12 cellular contexts compared by ENCODE assay signal in genomic region chr9:37030591-37030939, GRCh38. TPM values are rescaled to one million over a fixed set of nuclear protein-coding genes. Genes with fewer than 3 reads are reported as not detected.
A peak's percentile ranks its signal among the peaks of the same experiment; 100 is the strongest.
DNase-seq lines count a peak whose midpoint lies in the region; ATAC-seq and TF ChIP-seq lines count a peak whose summit lies in the region.
"Had no signal": no experiment of that assay in that cellular context is flagged by ENCODE, and none has a peak within 500 bp of the region (broad histone marks: within the 10 kb centered on the region; RNA-seq: fewer than 3 reads in every experiment).

No MANE protein-coding gene starts in this region.

- peaks cover 100% of the 10 kb centered on the region for H3K27me3 Mint-ChIP-seq in nephron progenitor cell (ENCODE audit: low read depth, poor library complexity)

- no peak for TF ChIP-seq CTCF in MM.1S (IDR thresholded peaks at IDR 0.05; ENCODE audit: low read length)
- TF ChIP-seq CTCF in nephron progenitor cell (IDR thresholded peaks at IDR 0.05): no peak

- H3K27me3 ChIP-seq in MM.1S (replicated peaks; ENCODE audit: insufficient read depth, low read length): peaks cover 87% of the 10 kb centered on the region
- no peaks in the 10 kb centered on the region for H3K27me3 ChIP-seq in SJCRH30

- H3K4me3 Mint-ChIP-seq in nephron progenitor cell: no peak overlapping the region

- peaks cover 4% of the 10 kb centered on the region; the same call in 1 of the 2 replicates for H3F3A ChIP-seq in MM.1S (ENCODE audit: insufficient read depth, low read length)

- no peaks in the 10 kb centered on the region for H3K36me3 ChIP-seq in ES-I3 (ENCODE audit: insufficient read depth, low read length)
- no peaks in the 10 kb centered on the region for H3K36me3 ChIP-seq in MM.1S (replicated peaks; ENCODE audit: insufficient read depth, low read length)
- no peaks in the 10 kb centered on the region for H3K36me3 ChIP-seq in SJCRH30

- H3K9me2 ChIP-seq in MM.1S (replicated peaks; ENCODE audit: insufficient read depth, low read length): no peaks in the 10 kb centered on the region

- peaks cover 5% of the 10 kb centered on the region for H3K36me3 Mint-ChIP-seq in nephron progenitor cell (ENCODE audit: low read depth)

- no peaks in the 10 kb centered on the region for H4K20me1 ChIP-seq in MM.1S (ENCODE audit: insufficient read depth, low read length)

- H3K4me1 ChIP-seq in ES-I3 (ENCODE audit: insufficient read depth, low read length): no peaks in the 10 kb centered on the region; the same call in 1 of the 2 replicates
- H3K4me1 ChIP-seq in MM.1S (ENCODE audit: low read length): peaks cover 6% of the 10 kb centered on the region; the same call in 1 of the 2 replicates
- peaks cover 9% of the 10 kb centered on the region; the same call in 1 of the 2 replicates for H3K4me1 ChIP-seq in SJCRH30

- H3K9me3 ChIP-seq in ES-I3 (ENCODE audit: control insufficient read depth, insufficient read depth, low read length) (no peaks in the 10 kb centered on the region; the same call in 1 of the 2 replicates), MM.1S (replicated peaks; ENCODE audit: insufficient read depth, low read length) (no peaks in the 10 kb centered on the region), iPS-18c (ENCODE audit: control insufficient read depth, insufficient read depth, low read length) (no peaks in the 10 kb centered on the region), SJCRH30 (replicated peaks) (0 out of 2 replicates have a peak, but pooled peaks cover 3% of the 10 kb centered on the region)

- H3K27ac Mint-ChIP-seq in nephron progenitor cell: no peak overlapping the region

- H3K79me2 ChIP-seq in MM.1S (ENCODE audit: low read length): no peaks in the 10 kb centered on the region

- ATAC-seq in GM19438 (IDR thresholded peaks at IDR 0.05; ENCODE audit: low read depth, unreplicated experiment): peak; percentile 16

- no peak overlapping the region for H2AFZ ChIP-seq in MM.1S (ENCODE audit: low read length)

- H3K9ac ChIP-seq in ES-I3 (ENCODE audit: low read depth, low read length) (peak overlapping the region; percentile 51; the same call in 1 of the 2 replicates), MM.1S (ENCODE audit: low read length) (no peak overlapping the region)

- H3K27ac ChIP-seq in MM.1S (ENCODE audit: low read length) (no peak overlapping the region), SJCRH30 (no peak overlapping the region)

- H3K4me2 ChIP-seq in MM.1S (ENCODE audit: low read depth, low read length): 0 out of 2 replicates have a peak overlapping the region, but pooled peaks have one; percentile 7

- peaks cover 24% of the 10 kb centered on the region for H3K4me1 Mint-ChIP-seq in nephron progenitor cell

- no peak overlapping the region for H3K4me3 ChIP-seq in MM.1S (ENCODE audit: low read length)
- peak overlapping the region; percentile 56; the same call in 1 of the 2 replicates for H3K4me3 ChIP-seq in iPS-18c (ENCODE audit: insufficient read depth, low read depth, low read length)
- no peak overlapping the region for H3K4me3 ChIP-seq in SJCRH30

- no peak for DNase-seq in MM.1S
- DNase-seq in hypothalamus (lab: John Stamatoyannopoulos, UW): no peak
- DNase-seq in NK-92 (lab: John Stamatoyannopoulos, UW; ENCODE audit: unreplicated experiment): no peak
- DNase-seq in nephron progenitor cell: no peak
- DNase-seq in SJCRH30: no peak
- DNase-seq: cerebellar nuclear complex, NCI-H1436 treated with DMSO at 0.1 percent for 48 hours, posterior cingulate gyrus, T-helper 9 cell had no signal

- peaks cover 13% of the 10 kb centered on the region for H3K9me3 Mint-ChIP-seq in nephron progenitor cell

RNA-seq across cellular contexts. Expression of gene PAX5, which starts 3.5 kb away (rescaled TPM):
- total RNA-seq in SJCRH30 (2014; rRNA removed; shearing (Covaris generic)): 3.0 and 3.4 TPM in 2 replicates
